In the genomic region with DNA sequence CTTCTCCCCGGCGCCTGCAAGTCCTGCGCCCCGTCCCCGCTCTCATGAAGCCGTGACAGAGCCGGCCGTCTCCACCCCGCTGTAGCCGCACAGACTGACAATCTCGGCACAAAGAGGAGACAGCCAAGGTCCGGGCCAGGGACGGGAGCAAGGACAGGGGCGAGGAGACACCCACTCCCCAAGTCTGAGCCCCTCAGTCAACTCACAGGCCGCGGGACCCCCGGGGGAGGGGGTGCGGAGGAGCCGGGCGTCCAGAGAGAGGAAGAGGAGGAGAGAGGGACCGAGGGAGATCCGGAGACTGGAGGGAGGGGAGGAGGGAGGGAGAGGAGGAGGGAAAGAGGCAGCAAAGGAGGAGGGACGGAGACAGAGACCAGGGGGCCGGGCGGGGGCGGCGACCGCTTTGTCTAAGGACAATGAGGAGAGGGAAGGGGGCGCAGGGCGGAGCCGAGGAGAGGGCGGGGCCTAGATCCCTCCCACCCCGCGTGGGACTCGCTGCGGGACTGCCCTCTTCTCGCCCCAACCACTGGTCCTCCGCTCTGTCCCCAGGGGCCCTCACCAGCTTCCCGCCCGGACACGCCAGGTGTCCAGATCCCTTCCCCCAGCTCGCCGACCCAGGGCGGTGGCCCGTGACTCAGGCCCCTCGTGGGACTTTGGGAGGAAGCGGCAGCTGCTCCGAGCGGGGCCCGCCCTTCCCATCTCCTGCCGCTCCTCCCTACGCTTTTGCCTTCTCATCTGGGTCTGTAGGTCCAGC, we compare ENCODE assay signal across 1 cellular context.
TF ChIP-seq lines count a peak whose summit lies in the region.

No MANE protein-coding gene starts in this region.

TF ChIP-seq in HEK293, 187 proteins besides CTCF, POLR2A, EP300 and RAD21 (continued from another document and continues in another):
- TF ChIP-seq ZNF132 (tag by site-specific recombination; IDR thresholded peaks at IDR 0.05; ENCODE audit: borderline replicate concordance) (no peak), ZNF514 (tag by site-specific recombination; IDR thresholded peaks at IDR 0.05) (no peak), ZNF600 (tag by site-specific recombination; IDR thresholded peaks at IDR 0.05) (peak; percentile 65; the same call in 1 of the 2 replicates), ZBTB17 (tag by site-specific recombination; IDR thresholded peaks at IDR 0.05) (no peak), MEIS1 (CRISPR knock-in tag; IDR thresholded peaks at IDR 0.05; ENCODE audit: borderline replicate concordance) (no peak), ZNF202 (tag by site-specific recombination; IDR thresholded peaks at IDR 0.05; ENCODE audit: borderline replicate concordance) (no peak), GFI1B (tag by site-specific recombination; IDR thresholded peaks at IDR 0.05) (no peak), ZNF558 (tag by site-specific recombination; IDR thresholded peaks at IDR 0.05) (no peak), ZNF426 (tag by site-specific recombination; IDR thresholded peaks at IDR 0.05) (no peak), ZEB2 (tag by site-specific recombination; IDR thresholded peaks at IDR 0.05) (peak; percentile 90), ZNF19 (tag by site-specific recombination; IDR thresholded peaks at IDR 0.05; ENCODE audit: low read depth) (no peak), YY2 (tag by site-specific recombination; IDR thresholded peaks at IDR 0.05) (no peak), ZNF324 (tag by site-specific recombination; IDR thresholded peaks at IDR 0.05) (0 out of 2 replicates have a peak, but pooled peaks have one; percentile 23), ZNF157 (tag by site-specific recombination; IDR thresholded peaks at IDR 0.05) (no peak), ZSCAN23 (tag by site-specific recombination; IDR thresholded peaks at IDR 0.05) (peak; percentile 55), ZFHX2 (tag by site-specific recombination; conservative IDR thresholded peaks at IDR 0.05) (peak; percentile 91), WT1 (tag by site-specific recombination; IDR thresholded peaks at IDR 0.05) (peak; percentile 82), ZNF394 (tag by site-specific recombination; IDR thresholded peaks at IDR 0.05; ENCODE audit: borderline replicate concordance) (peak; percentile 92), ZNF501 (tag by site-specific recombination; IDR thresholded peaks at IDR 0.05) (peak; percentile 38; the same call in 1 of the 2 replicates), OSR2 (tag by site-specific recombination; IDR thresholded peaks at IDR 0.05) (no peak), KLF1 (tag by site-specific recombination; IDR thresholded peaks at IDR 0.05) (peak; percentile 99), ZNF24 (tag by site-specific recombination; IDR thresholded peaks at IDR 0.05) (peak; percentile 65), ZNF530 (tag by site-specific recombination; IDR thresholded peaks at IDR 0.05; ENCODE audit: low read depth) (no peak), ZNF48 (tag by site-specific recombination; IDR thresholded peaks at IDR 0.05) (no peak), ZNF391 (tag by site-specific recombination; IDR thresholded peaks at IDR 0.05; ENCODE audit: borderline replicate concordance, low read depth) (peak; percentile 69; the same call in 1 of the 2 replicates), ZNF433 (tag by site-specific recombination; IDR thresholded peaks at IDR 0.05; ENCODE audit: low read depth) (no peak), GLI4 (tag by site-specific recombination; IDR thresholded peaks at IDR 0.05) (peak; percentile 19; the same call in 1 of the 2 replicates), EGR2 (tag by site-specific recombination; IDR thresholded peaks at IDR 0.05; ENCODE audit: low read depth) (peak; percentile 94), ZSCAN30 (tag by site-specific recombination; IDR thresholded peaks at IDR 0.05) (no peak), ZNF174 (tag by site-specific recombination; IDR thresholded peaks at IDR 0.05) (no peak)
- TF ChIP-seq, protein P1, sequence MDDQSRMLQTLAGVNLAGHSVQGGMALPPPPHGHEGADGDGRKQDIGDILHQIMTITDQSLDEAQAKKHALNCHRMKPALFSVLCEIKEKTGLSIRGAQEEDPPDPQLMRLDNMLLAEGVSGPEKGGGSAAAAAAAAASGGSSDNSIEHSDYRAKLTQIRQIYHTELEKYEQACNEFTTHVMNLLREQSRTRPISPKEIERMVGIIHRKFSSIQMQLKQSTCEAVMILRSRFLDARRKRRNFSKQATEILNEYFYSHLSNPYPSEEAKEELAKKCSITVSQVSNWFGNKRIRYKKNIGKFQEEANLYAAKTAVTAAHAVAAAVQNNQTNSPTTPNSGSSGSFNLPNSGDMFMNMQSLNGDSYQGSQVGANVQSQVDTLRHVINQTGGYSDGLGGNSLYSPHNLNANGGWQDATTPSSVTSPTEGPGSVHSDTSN (CRISPR knock-in tag; IDR thresholded peaks at IDR 0.05): no peak
- TF ChIP-seq, protein P2, sequence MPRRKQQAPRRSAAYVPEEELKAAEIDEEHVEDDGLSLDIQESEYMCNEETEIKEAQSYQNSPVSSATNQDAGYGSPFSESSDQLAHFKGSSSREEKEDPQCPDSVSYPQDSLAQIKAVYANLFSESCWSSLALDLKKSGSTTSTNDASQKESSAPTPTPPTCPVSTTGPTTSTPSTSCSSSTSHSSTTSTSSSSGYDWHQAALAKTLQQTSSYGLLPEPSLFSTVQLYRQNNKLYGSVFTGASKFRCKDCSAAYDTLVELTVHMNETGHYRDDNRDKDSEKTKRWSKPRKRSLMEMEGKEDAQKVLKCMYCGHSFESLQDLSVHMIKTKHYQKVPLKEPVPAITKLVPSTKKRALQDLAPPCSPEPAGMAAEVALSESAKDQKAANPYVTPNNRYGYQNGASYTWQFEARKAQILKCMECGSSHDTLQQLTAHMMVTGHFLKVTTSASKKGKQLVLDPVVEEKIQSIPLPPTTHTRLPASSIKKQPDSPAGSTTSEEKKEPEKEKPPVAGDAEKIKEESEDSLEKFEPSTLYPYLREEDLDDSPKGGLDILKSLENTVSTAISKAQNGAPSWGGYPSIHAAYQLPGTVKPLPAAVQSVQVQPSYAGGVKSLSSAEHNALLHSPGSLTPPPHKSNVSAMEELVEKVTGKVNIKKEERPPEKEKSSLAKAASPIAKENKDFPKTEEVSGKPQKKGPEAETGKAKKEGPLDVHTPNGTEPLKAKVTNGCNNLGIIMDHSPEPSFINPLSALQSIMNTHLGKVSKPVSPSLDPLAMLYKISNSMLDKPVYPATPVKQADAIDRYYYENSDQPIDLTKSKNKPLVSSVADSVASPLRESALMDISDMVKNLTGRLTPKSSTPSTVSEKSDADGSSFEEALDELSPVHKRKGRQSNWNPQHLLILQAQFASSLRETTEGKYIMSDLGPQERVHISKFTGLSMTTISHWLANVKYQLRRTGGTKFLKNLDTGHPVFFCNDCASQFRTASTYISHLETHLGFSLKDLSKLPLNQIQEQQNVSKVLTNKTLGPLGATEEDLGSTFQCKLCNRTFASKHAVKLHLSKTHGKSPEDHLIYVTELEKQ (tag by site-specific recombination; IDR thresholded peaks at IDR 0.05; ENCODE audit: borderline replicate concordance): no peak
- TF ChIP-seq, protein P3, sequence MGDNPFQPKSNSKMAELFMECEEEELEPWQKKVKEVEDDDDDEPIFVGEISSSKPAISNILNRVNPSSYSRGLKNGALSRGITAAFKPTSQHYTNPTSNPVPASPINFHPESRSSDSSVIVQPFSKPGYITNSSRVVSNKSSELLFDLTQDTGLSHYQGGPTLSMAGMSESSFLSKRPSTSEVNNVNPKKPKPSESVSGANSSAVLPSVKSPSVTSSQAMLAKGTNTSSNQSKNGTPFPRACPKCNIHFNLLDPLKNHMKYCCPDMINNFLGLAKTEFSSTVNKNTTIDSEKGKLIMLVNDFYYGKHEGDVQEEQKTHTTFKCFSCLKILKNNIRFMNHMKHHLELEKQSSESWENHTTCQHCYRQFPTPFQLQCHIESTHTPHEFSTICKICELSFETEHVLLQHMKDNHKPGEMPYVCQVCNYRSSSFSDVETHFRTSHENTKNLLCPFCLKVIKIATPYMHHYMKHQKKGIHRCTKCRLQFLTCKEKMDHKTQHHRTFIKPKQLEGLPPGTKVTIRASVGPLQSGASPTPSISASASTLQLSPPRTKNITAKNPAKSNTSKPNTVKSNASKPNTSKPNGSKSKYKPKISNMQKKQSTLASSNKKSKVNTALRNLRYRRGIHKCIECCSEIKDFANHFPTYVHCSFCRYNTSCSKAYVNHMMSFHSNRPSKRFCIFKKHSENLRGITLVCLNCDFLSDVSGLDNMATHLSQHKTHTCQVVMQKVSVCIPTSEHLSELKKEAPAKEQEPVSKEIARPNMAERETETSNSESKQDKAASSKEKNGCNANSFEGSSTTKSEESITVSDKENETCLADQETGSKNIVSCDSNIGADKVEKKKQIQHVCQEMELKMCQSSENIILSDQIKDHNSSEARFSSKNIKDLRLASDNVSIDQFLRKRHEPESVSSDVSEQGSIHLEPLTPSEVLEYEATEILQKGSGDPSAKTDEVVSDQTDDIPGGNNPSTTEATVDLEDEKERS (tag by site-specific recombination; IDR thresholded peaks at IDR 0.05): no peak
- TF ChIP-seq, protein P4, sequence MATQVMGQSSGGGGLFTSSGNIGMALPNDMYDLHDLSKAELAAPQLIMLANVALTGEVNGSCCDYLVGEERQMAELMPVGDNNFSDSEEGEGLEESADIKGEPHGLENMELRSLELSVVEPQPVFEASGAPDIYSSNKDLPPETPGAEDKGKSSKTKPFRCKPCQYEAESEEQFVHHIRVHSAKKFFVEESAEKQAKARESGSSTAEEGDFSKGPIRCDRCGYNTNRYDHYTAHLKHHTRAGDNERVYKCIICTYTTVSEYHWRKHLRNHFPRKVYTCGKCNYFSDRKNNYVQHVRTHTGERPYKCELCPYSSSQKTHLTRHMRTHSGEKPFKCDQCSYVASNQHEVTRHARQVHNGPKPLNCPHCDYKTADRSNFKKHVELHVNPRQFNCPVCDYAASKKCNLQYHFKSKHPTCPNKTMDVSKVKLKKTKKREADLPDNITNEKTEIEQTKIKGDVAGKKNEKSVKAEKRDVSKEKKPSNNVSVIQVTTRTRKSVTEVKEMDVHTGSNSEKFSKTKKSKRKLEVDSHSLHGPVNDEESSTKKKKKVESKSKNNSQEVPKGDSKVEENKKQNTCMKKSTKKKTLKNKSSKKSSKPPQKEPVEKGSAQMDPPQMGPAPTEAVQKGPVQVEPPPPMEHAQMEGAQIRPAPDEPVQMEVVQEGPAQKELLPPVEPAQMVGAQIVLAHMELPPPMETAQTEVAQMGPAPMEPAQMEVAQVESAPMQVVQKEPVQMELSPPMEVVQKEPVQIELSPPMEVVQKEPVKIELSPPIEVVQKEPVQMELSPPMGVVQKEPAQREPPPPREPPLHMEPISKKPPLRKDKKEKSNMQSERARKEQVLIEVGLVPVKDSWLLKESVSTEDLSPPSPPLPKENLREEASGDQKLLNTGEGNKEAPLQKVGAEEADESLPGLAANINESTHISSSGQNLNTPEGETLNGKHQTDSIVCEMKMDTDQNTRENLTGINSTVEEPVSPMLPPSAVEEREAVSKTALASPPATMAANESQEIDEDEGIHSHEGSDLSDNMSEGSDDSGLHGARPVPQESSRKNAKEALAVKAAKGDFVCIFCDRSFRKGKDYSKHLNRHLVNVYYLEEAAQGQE (tag by site-specific recombination; IDR thresholded peaks at IDR 0.05): no peak
- TF ChIP-seq, protein P5, sequence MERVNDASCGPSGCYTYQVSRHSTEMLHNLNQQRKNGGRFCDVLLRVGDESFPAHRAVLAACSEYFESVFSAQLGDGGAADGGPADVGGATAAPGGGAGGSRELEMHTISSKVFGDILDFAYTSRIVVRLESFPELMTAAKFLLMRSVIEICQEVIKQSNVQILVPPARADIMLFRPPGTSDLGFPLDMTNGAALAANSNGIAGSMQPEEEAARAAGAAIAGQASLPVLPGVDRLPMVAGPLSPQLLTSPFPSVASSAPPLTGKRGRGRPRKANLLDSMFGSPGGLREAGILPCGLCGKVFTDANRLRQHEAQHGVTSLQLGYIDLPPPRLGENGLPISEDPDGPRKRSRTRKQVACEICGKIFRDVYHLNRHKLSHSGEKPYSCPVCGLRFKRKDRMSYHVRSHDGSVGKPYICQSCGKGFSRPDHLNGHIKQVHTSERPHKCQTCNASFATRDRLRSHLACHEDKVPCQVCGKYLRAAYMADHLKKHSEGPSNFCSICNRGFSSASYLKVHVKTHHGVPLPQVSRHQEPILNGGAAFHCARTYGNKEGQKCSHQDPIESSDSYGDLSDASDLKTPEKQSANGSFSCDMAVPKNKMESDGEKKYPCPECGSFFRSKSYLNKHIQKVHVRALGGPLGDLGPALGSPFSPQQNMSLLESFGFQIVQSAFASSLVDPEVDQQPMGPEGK (tag by site-specific recombination; IDR thresholded peaks at IDR 0.05): peak; percentile 99
- TF ChIP-seq, protein P6, sequence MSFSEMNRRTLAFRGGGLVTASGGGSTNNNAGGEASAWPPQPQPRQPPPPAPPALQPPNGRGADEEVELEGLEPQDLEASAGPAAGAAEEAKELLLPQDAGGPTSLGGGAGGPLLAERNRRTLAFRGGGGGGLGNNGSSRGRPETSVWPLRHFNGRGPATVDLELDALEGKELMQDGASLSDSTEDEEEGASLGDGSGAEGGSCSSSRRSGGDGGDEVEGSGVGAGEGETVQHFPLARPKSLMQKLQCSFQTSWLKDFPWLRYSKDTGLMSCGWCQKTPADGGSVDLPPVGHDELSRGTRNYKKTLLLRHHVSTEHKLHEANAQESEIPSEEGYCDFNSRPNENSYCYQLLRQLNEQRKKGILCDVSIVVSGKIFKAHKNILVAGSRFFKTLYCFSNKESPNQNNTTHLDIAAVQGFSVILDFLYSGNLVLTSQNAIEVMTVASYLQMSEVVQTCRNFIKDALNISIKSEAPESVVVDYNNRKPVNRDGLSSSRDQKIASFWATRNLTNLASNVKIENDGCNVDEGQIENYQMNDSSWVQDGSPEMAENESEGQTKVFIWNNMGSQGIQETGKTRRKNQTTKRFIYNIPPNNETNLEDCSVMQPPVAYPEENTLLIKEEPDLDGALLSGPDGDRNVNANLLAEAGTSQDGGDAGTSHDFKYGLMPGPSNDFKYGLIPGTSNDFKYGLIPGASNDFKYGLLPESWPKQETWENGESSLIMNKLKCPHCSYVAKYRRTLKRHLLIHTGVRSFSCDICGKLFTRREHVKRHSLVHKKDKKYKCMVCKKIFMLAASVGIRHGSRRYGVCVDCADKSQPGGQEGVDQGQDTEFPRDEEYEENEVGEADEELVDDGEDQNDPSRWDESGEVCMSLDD (tag by site-specific recombination; IDR thresholded peaks at IDR 0.05): peak; percentile 90; the same call in 1 of the 2 replicates
- TF ChIP-seq, protein P7, sequence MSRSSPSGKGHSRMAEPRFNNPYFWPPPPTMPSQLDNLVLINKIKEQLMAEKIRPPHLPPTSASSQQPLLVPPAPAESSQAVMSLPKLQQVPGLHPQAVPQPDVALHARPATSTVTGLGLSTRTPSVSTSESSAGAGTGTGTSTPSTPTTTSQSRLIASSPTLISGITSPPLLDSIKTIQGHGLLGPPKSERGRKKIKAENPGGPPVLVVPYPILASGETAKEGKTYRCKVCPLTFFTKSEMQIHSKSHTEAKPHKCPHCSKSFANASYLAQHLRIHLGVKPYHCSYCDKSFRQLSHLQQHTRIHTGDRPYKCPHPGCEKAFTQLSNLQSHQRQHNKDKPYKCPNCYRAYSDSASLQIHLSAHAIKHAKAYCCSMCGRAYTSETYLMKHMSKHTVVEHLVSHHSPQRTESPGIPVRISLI (tag by site-specific recombination; IDR thresholded peaks at IDR 0.05): no peak
